In the genomic region with DNA sequence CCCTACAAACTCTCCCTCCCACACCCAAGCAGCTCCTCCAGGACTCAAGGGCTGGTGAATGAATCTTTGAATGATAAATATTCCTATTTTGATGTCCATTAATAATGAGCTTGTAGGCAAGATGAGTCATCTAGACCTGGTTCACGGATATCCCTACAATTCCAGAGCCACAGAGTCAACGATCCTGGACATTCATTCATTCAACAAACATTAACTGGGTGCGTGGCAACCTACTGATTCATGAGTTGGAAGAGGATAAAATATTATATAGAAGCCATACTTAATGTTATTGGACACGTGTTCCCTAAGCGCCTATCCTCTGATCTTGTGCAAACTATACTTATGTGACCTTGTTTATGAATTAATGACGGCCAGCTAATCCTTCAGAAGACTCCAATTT, we compare ENCODE assay signal across 7 cellular contexts. TPM values are rescaled to one million over a fixed set of nuclear protein-coding genes. Genes with fewer than 3 reads are reported as not detected.
DNase-seq lines count a peak whose midpoint lies in the region; ATAC-seq and TF ChIP-seq lines count a peak whose summit lies in the region.
"Had no signal": no experiment of that assay in that cellular context is flagged by ENCODE, and none has a peak within 500 bp of the region (broad histone marks: within the 10 kb centered on the region; RNA-seq: fewer than 3 reads in every experiment).

No MANE protein-coding gene starts in this region.

- H3K4me3 Mint-ChIP-seq in Caco-2 (ENCODE audit: unreplicated experiment) = peak overlapping the region; percentile 69
- peak overlapping the region; percentile 78 for H3K4me3 Mint-ChIP-seq in activated CD4-positive, alpha-beta memory T cell treated with anti-CD3 and anti-CD28 coated beads, Interleukin-2, amount 10 ng/mL, durations not matched to agents 7 days and 5 days

- ATAC-seq in GM21423 (IDR thresholded peaks at IDR 0.05; ENCODE audit: unreplicated experiment) = no peak

- no peak overlapping the region for H3K27ac ChIP-seq in mucosa of rectum (ENCODE audit: low read depth in 2 of 2, low read length in 2 of 2)

- no peak for DNase-seq in Caco-2
- DNase-seq in activated CD4-positive, alpha-beta memory T cell treated with anti-CD3 and anti-CD28 coated beads, Interleukin-2, amount 10 ng/mL, durations not matched to agents 7 days and 5 days = no peak
- no peak for DNase-seq in NCI-H2081 treated with DMSO at 0.1 percent for 48 hours (lab: John Stamatoyannopoulos, UW)
- no peak for DNase-seq in amniotic stem cell (lab: John Stamatoyannopoulos, UW)

- intact Hi-C loops in Caco-2 (cut with micrococcal nuclease; ENCODE audit: unreplicated experiment) = no loop called here

- H3K27me3 Mint-ChIP-seq in Caco-2 (ENCODE audit: insufficient read depth, unreplicated experiment) = no peaks in the 10 kb centered on the region
- H3K27me3 Mint-ChIP-seq in activated CD4-positive, alpha-beta memory T cell treated with anti-CD3 and anti-CD28 coated beads, Interleukin-2, amount 10 ng/mL, durations not matched to agents 7 days and 5 days = no peaks in the 10 kb centered on the region

- peaks cover 11% of the 10 kb centered on the region; the same call in 1 of the 2 replicates for H3K4me1 ChIP-seq in Caco-2
- peaks cover 6% of the 10 kb centered on the region in 2 donors for H3K4me1 ChIP-seq in mucosa of rectum (ENCODE audit: control insufficient read depth in 2 of 2, insufficient read depth in 2 of 2, low read length in 2 of 2)

- peaks cover 14% of the 10 kb centered on the region for H3K4me1 Mint-ChIP-seq in Caco-2 (ENCODE audit: low read depth, unreplicated experiment)
- peaks cover 74% of the 10 kb centered on the region for H3K4me1 Mint-ChIP-seq in activated CD4-positive, alpha-beta memory T cell treated with anti-CD3 and anti-CD28 coated beads, Interleukin-2, amount 10 ng/mL, durations not matched to agents 7 days and 5 days

- no peak overlapping the region for H3K9ac ChIP-seq in mucosa of rectum (ENCODE audit: low read depth in 1 of 2, low read length in 2 of 2)

- H3K27me3 ChIP-seq in Caco-2 (replicated peaks; ENCODE audit: control insufficient read depth, insufficient read depth, low read length) (no peaks in the 10 kb centered on the region), mucosa of rectum (ENCODE audit: control insufficient read depth in 2 of 2, insufficient read depth in 2 of 2, low read length in 2 of 2) (no peaks in the 10 kb centered on the region)

- CTCF ChIA-PET in Caco-2 (lab: Charles Lee) = interaction anchor here (0.6 to 1.2 kb wide), 2 partner anchors 11 to 155 kb away, joined by 3 to 8 read pairs; no protein-coding TSS in a partner anchor
- CTCF ChIA-PET in activated CD4-positive, alpha-beta memory T cell treated with anti-CD3 and anti-CD28 coated beads, Interleukin-2, amount 10 ng/mL, durations not matched to agents 7 days and 5 days (lab: Charles Lee) = interaction anchor here (0.9 to 6.0 kb wide), 8 partner anchors 10 to 156 kb away, joined by 3 to 46 read pairs (median 6); partner anchors contain the start of genes DDX24 and IFI27L1

- no peaks in the 10 kb centered on the region for H3K36me3 Mint-ChIP-seq in Caco-2 (ENCODE audit: insufficient read depth, unreplicated experiment)
- H3K36me3 Mint-ChIP-seq in activated CD4-positive, alpha-beta memory T cell treated with anti-CD3 and anti-CD28 coated beads, Interleukin-2, amount 10 ng/mL, durations not matched to agents 7 days and 5 days (ENCODE audit: low read depth) = peaks cover 4% of the 10 kb centered on the region

- H3K4me3 ChIP-seq in Caco-2 (ENCODE audit: low read depth, low read length) = 0 out of 2 replicates have a peak overlapping the region, but pooled peaks have one; percentile 11
- peak overlapping the region; percentile 61 to 68 for H3K4me3 ChIP-seq in mucosa of rectum (ENCODE audit: low read length in 2 of 2)

- no peak overlapping the region for H3K27ac Mint-ChIP-seq in Caco-2 (ENCODE audit: unreplicated experiment)
- H3K27ac Mint-ChIP-seq in activated CD4-positive, alpha-beta memory T cell treated with anti-CD3 and anti-CD28 coated beads, Interleukin-2, amount 10 ng/mL, durations not matched to agents 7 days and 5 days = no peak overlapping the region

- no peaks in the 10 kb centered on the region for H3K9me3 Mint-ChIP-seq in Caco-2 (ENCODE audit: unreplicated experiment)
- H3K9me3 Mint-ChIP-seq in activated CD4-positive, alpha-beta memory T cell treated with anti-CD3 and anti-CD28 coated beads, Interleukin-2, amount 10 ng/mL, durations not matched to agents 7 days and 5 days = no peaks in the 10 kb centered on the region

- H3K36me3 ChIP-seq in Caco-2 (ENCODE audit: control insufficient read depth, insufficient read depth, low read length) = no peaks in the 10 kb centered on the region
- no peaks in the 10 kb centered on the region for H3K36me3 ChIP-seq in mucosa of rectum (ENCODE audit: control insufficient read depth in 2 of 2, insufficient read depth in 2 of 2, low read length in 2 of 2)

- H3K9me3 ChIP-seq in Caco-2 = no peaks in the 10 kb centered on the region
- H3K9me3 ChIP-seq in mucosa of rectum (ENCODE audit: control insufficient read depth in 2 of 2, low read length in 2 of 2) = no peaks in the 10 kb centered on the region

- POLR2A ChIA-PET in Caco-2 (lab: Charles Lee) = no interaction called here
- POLR2A ChIA-PET in activated CD4-positive, alpha-beta memory T cell treated with anti-CD3 and anti-CD28 coated beads, Interleukin-2, amount 10 ng/mL, durations not matched to agents 7 days and 5 days (lab: Charles Lee) = interaction anchor here (0.6 to 2.1 kb wide), 11 partner anchors 10 to 835 kb away, joined by 3 to 10 read pairs (median 4); no protein-coding TSS in a partner anchor

- TF ChIP-seq CTCF in Caco-2 (IDR thresholded peaks at IDR 0.05; ENCODE audit: insufficient read depth in 1 of 2, low read depth in 1 of 2, low read length in 1 of 2, severe bottlenecking in 1 of 2, unreplicated experiment in 1 of 2) = no peak

- BruUV-seq in Caco-2 (replicated peaks; lab: Mats Ljungman, UMichigan) = no TSS peak

RNA-seq across cellular contexts. Expression of gene OTUB2, which starts 0.4 kb away (rescaled TPM):
- 1.2 TPM in 2 replicates for total RNA-seq in Caco-2 (2022)
- 1 to 10 TPM; 7.3 to 7.9 TPM for total RNA-seq in activated CD4-positive, alpha-beta memory T cell treated with anti-CD3 and anti-CD28 coated beads, Interleukin-2, amount 10 ng/mL, durations not matched to agents 7 days and 5 days

RNA-seq across cellular contexts. Expression of gene CCDC197, which starts 28.6 kb away (rescaled TPM):
- not detected in 2 replicates for total RNA-seq in Caco-2 (2022)
- under 1 TPM in 1 of 2 experiments, not detected in 1; 0.45 TPM for total RNA-seq in activated CD4-positive, alpha-beta memory T cell treated with anti-CD3 and anti-CD28 coated beads, Interleukin-2, amount 10 ng/mL, durations not matched to agents 7 days and 5 days
- total RNA-seq: HT1080 had no signal

RNA-seq across cellular contexts. Expression of gene ASB2, which starts 49.4 kb away (rescaled TPM):
- total RNA-seq in Caco-2 (2022) = 0.21 TPM in 1 of 2 replicates, not detected in the other
- total RNA-seq in activated CD4-positive, alpha-beta memory T cell treated with anti-CD3 and anti-CD28 coated beads, Interleukin-2, amount 10 ng/mL, durations not matched to agents 7 days and 5 days = 10 to 100 TPM; 93.9 to 99.3 TPM
- total RNA-seq: HT1080 had no signal

RNA-seq across cellular contexts. Expression of gene DDX24, which starts 55.3 kb away (rescaled TPM):
- 131 and 132 TPM in 2 replicates for total RNA-seq in Caco-2 (2022)
- total RNA-seq in activated CD4-positive, alpha-beta memory T cell treated with anti-CD3 and anti-CD28 coated beads, Interleukin-2, amount 10 ng/mL, durations not matched to agents 7 days and 5 days = 100 to 1,000 TPM; 210 to 216 TPM

RNA-seq across cellular contexts. Expression of gene IFI27L1, which starts 55.4 kb away (rescaled TPM):
- total RNA-seq in Caco-2 (2022) = 11.6 and 13.6 TPM in 2 replicates
- total RNA-seq in activated CD4-positive, alpha-beta memory T cell treated with anti-CD3 and anti-CD28 coated beads, Interleukin-2, amount 10 ng/mL, durations not matched to agents 7 days and 5 days = 10 to 100 TPM; 49.5 to 51.0 TPM

Comparison
In these comparisons a context has a peak if more than half of its experiments do, and no peak if none do; other contexts are left out.
1. RNA of gene ASB2, which starts 49.4 kb away (total RNA-seq): 93.9 to 99.3 TPM in activated CD4-positive, alpha-beta memory T cell treated with anti-CD3 and anti-CD28 coated beads, Interleukin-2, amount 10 ng/mL, durations not matched to agents 7 days and 5 days; 0.21 TPM in Caco-2; every median in the first group is over 10 times any median in the second.